ENCODE assay signal across 15 cellular contexts in genomic region chr14:96688629-96689028, GRCh38.
"Had no signal": no experiment of that assay in that cellular context is flagged by ENCODE, and none has a peak within 500 bp of the region (broad histone marks: within the 10 kb centered on the region; RNA-seq: fewer than 3 reads in every experiment).

No MANE protein-coding gene starts in this region.

- H3K4me1 ChIP-seq: esophagus muscularis mucosa, left ventricle myocardium inferior had no signal

- H3K27me3 ChIP-seq: esophagus muscularis mucosa had no signal

- H3K9me3 ChIP-seq: esophagus muscularis mucosa, left ventricle myocardium inferior, mucosa of descending colon, neutrophil had no signal

- H3K27ac ChIP-seq: esophagus muscularis mucosa, left ventricle myocardium inferior, neutrophil had no signal

- ATAC-seq: mucosa of descending colon; naive thymus-derived CD4-positive, alpha-beta T cell; stimulated activated effector memory CD8-positive, alpha-beta T cell treated with anti-CD3 and anti-CD28 coated beads, Interleukin-12 subunit alpha, Interleukin-12 subunit beta, amount 100 ng/mL, for 72 hours; WTC11 had no signal

- DNase-seq: activated CD4-positive, alpha-beta memory T cell treated with anti-CD3 and anti-CD28 coated beads, Interleukin-2, amount 10 ng/mL, durations not matched to agents 7 days and 5 days; activated CD4-positive, alpha-beta T cell treated with anti-CD3 and anti-CD28 coated beads for 4 hours; activated effector memory CD4-positive, alpha-beta T cell treated with Interleukin-2 at 50 U/mL for 16 hours; activated naive CD4-positive, alpha-beta T cell treated with anti-CD3 and anti-CD28 coated beads, Interleukin-2, amount 50 U/mL, for 16 hours; activated T-cell treated with anti-CD3 and anti-CD28 coated beads, Interleukin-2, amount 50 U/mL, for 24 hours; hippocampal formation; left ventricle myocardium inferior; mucosa of descending colon; naive thymus-derived CD4-positive, alpha-beta T cell had no signal

- H3K4me3 ChIP-seq: esophagus muscularis mucosa, left ventricle myocardium inferior, mucosa of descending colon had no signal

- FAIRE-seq: colon, keratinocyte had no signal

- H3K36me3 ChIP-seq: esophagus muscularis mucosa, left ventricle myocardium inferior, neutrophil had no signal
